8 cellular contexts compared by ENCODE assay signal in the genomic region with DNA sequence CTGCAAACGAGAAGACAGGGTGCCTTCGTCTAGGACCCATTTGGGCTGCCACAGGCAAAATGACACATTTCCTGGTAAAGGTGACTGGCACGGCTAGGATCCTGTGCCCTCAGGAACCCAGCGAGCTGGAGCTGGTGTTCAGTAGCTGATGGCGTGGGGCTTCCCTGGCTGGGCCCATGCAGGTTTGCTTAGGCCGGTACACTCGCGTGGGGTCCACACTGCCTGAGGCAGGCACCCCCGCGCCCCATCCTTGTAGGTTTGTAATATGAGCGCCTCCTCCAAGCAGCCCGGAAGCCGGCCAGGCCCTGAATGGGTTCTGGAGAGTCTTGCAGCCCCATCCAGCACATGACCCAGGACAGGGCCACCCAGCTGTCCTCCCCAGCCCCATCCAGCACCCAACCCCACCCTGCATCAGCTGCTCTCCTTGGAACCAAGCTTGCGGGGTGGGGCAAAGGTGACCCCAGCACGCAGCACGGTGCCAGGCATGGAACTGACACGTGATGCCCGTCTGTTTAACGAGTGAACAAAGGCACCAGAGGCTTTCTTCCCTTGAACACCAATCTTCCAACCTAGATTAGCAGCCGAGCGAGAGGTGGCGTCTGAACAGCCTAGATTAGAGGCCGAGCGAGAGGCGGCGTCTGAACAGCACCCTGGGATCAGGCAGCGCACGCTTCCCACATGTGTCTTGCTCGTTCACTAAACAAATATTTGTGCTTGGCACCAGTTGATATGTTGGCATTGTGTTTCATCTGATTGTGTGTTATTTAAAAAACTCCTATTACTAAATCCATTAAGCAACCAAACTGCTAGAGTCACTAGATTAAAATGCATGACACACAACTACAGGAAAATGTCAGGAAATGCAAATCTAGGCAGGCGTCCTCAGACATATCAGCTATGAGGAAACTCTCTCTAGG.
DNase-seq lines count a peak whose midpoint lies in the region; ATAC-seq, FAIRE-seq and TF ChIP-seq lines count a peak whose summit lies in the region.

No MANE protein-coding gene starts in this region.

- H3K9me3 Mint-ChIP-seq in CD4-positive, alpha-beta memory T cell = peaks cover 0 to 16% (median 4%) of the 10 kb centered on the region in 8 donors

- peak; percentile 69 for DNase-seq in NCI-H1105 treated with DMSO at 0.1 percent for 48 hours (lab: John Stamatoyannopoulos, UW)
- DNase-seq in bronchial epithelial cell (ENCODE audit: low read depth) = peak; percentile 99
- no peak for DNase-seq in CD4-positive, alpha-beta memory T cell
- no peak for DNase-seq in NCI-H187 treated with DMSO at 0.1 percent for 48 hours (lab: John Stamatoyannopoulos, UW)
- no peak for DNase-seq in GOT3 (lab: John Stamatoyannopoulos, UW)

- H3K36me3 Mint-ChIP-seq in CD4-positive, alpha-beta memory T cell = no peaks in the 10 kb centered on the region

- POLR2A ChIA-PET in CD4-positive, alpha-beta memory T cell (lab: Charles Lee; ENCODE audit: partially characterized antibody) = no interaction called here

- H3K9ac ChIP-seq in mucosa of rectum (ENCODE audit: low read depth in 1 of 2, low read length in 2 of 2) = peak overlapping the region in 1 of 2 donors; percentile 28

- intact Hi-C loops in CD4-positive, alpha-beta memory T cell (cut with micrococcal nuclease) = no loop called here

- CTCF ChIA-PET in CD4-positive, alpha-beta memory T cell (lab: Charles Lee; ENCODE audit: partially characterized antibody) = no interaction called here

- H3K9me3 ChIP-seq in mucosa of rectum (ENCODE audit: control insufficient read depth in 2 of 2, low read length in 2 of 2) = no peaks in the 10 kb centered on the region
- no peaks in the 10 kb centered on the region for H3K9me3 ChIP-seq in CD4-positive, alpha-beta memory T cell (ENCODE audit: control insufficient read depth in 1 of 2, low read length in 2 of 2)

- H3K4me3 ChIP-seq in bronchial epithelial cell (ENCODE audit: low read depth, low read length) = no peak overlapping the region
- no peak overlapping the region for H3K4me3 ChIP-seq in mucosa of rectum (ENCODE audit: low read length in 2 of 2)
- no peak overlapping the region for H3K4me3 ChIP-seq in CD4-positive, alpha-beta memory T cell (ENCODE audit: low read length in 2 of 2)

- peak overlapping the region; percentile 87 for H3K27ac ChIP-seq in C4-2B
- peak overlapping the region; percentile 56 to 59 for H3K27ac ChIP-seq in mucosa of rectum (ENCODE audit: low read depth in 2 of 2, low read length in 2 of 2)
- H3K27ac ChIP-seq in CD4-positive, alpha-beta memory T cell (ENCODE audit: low read depth, low read length) = no peak overlapping the region

- no peak for ATAC-seq in GM21423 (IDR thresholded peaks at IDR 0.05; ENCODE audit: unreplicated experiment)

- no peaks in the 10 kb centered on the region for H3K27me3 ChIP-seq in bronchial epithelial cell (ENCODE audit: control insufficient read depth, insufficient read depth, low read length)
- H3K27me3 ChIP-seq in mucosa of rectum (ENCODE audit: control insufficient read depth in 2 of 2, insufficient read depth in 2 of 2, low read length in 2 of 2) = no peaks in the 10 kb centered on the region
- no peaks in the 10 kb centered on the region for H3K27me3 ChIP-seq in CD4-positive, alpha-beta memory T cell (ENCODE audit: insufficient read depth, low read length)

- peak; percentile 95 for FAIRE-seq in bronchial epithelial cell (lab: Jason Lieb, UNC)

- H3K4me1 Mint-ChIP-seq in CD4-positive, alpha-beta memory T cell = peaks cover 0 to 8% (median 2%) of the 10 kb centered on the region in 4 donors

- peaks cover 0 to 3% of the 10 kb centered on the region in 2 donors for H3K27me3 Mint-ChIP-seq in CD4-positive, alpha-beta memory T cell

- H3K4me1 ChIP-seq in mucosa of rectum (ENCODE audit: control insufficient read depth in 2 of 2, insufficient read depth in 2 of 2, low read length in 2 of 2) = no peaks in the 10 kb centered on the region
- no peaks in the 10 kb centered on the region for H3K4me1 ChIP-seq in CD4-positive, alpha-beta memory T cell (ENCODE audit: insufficient read depth, low read length)

- peak overlapping the region in 1 of 7 donors; percentile 63 for H3K27ac Mint-ChIP-seq in CD4-positive, alpha-beta memory T cell

- no peak overlapping the region for H3K4me3 Mint-ChIP-seq in CD4-positive, alpha-beta memory T cell

- TF ChIP-seq CTCF in C4-2B (conservative IDR thresholded peaks at IDR 0.05) (no peak), bronchial epithelial cell (IDR thresholded peaks at IDR 0.05; ENCODE audit: insufficient read depth, low read length, severe bottlenecking) (peak; percentile 14)

- H3K36me3 ChIP-seq in bronchial epithelial cell (ENCODE audit: control insufficient read depth, insufficient read depth, low read length) (no peaks in the 10 kb centered on the region), mucosa of rectum (ENCODE audit: control insufficient read depth in 2 of 2, insufficient read depth in 2 of 2, low read length in 2 of 2) (no peaks in the 10 kb centered on the region)
- H3K36me3 ChIP-seq in CD4-positive, alpha-beta memory T cell (ENCODE audit: insufficient read depth, low read length) = no peaks in the 10 kb centered on the region

Comparison
In these comparisons a context has a peak if more than half of its experiments do, and no peak if none do; other contexts are left out.
1. DNase-seq: peak in NCI-H1105 treated with DMSO at 0.1 percent for 48 hours (single experiment) and bronchial epithelial cell (single experiment); none in CD4-positive, alpha-beta memory T cell (0 of 5), NCI-H187 treated with DMSO at 0.1 percent for 48 hours (single experiment) and GOT3 (single experiment).